Comparison of ENCODE assay signal across 8 cellular contexts in the genomic region with DNA sequence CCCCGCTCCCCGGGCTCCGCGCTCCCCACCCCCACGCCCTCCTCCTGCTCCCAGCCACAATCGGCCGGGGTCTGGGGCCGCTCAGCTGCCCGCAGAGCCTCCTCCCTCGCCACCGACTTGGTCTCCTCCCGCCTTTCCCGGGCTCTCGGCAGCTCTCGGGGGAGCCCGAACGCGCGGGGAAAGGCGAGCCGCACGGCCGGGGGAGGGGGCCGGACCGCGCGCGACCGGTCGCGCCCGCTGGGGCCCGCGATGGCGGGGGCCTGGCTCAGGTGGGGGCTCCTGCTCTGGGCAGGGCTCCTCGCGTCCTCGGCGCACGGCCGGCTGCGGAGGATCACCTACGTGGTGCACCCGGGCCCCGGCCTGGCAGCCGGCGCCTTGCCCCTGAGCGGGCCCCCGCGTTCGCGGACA. TPM values are rescaled to one million over a fixed set of nuclear protein-coding genes. Genes with fewer than 3 reads are reported as not detected.
DNase-seq lines count a peak whose midpoint lies in the region; ATAC-seq and TF ChIP-seq lines count a peak whose summit lies in the region.

No MANE protein-coding gene starts in this region.

- peaks cover 27% of the 10 kb centered on the region for H3K79me2 ChIP-seq in hepatocyte

- H4K20me1 ChIP-seq in hepatocyte (ENCODE audit: insufficient read depth, poor library complexity, severe bottlenecking): no peaks in the 10 kb centered on the region

- H3K4me1 ChIP-seq in hepatocyte (ENCODE audit: insufficient read depth): peaks cover 5% of the 10 kb centered on the region

- H3K27me3 ChIP-seq in hepatocyte: no peaks in the 10 kb centered on the region

- POLR2A ChIA-PET in naive thymus-derived CD8-positive, alpha-beta T cell (lab: Charles Lee): no interaction called here

- H3K4me1 Mint-ChIP-seq in activated T-cell treated with anti-CD3 and anti-CD28 coated beads, Interleukin-2, amount 50 U/mL, for 72 hours (ENCODE audit: low read depth): peaks cover 6% of the 10 kb centered on the region
- peaks cover 10% of the 10 kb centered on the region for H3K4me1 Mint-ChIP-seq in stimulated activated memory B cell treated with anti-CD40 and anti-IgM and Interleukin-4, amounts not matched to agents 10 μg/mL and 1 μg/mL and 100 μg/mL, for 72 hours
- peaks cover 0 to 12% (median 5%) of the 10 kb centered on the region in 4 donors for H3K4me1 Mint-ChIP-seq in naive thymus-derived CD8-positive, alpha-beta T cell

- H3K4me3 ChIP-seq in hepatocyte: peak overlapping the region; percentile 97

- peak overlapping the region in 1 of 2 donors; percentile 77 for H3K4me3 Mint-ChIP-seq in activated T-cell treated with anti-CD3 and anti-CD28 coated beads, Interleukin-2, amount 50 U/mL, for 72 hours
- peak overlapping the region; percentile 54 for H3K4me3 Mint-ChIP-seq in stimulated activated memory B cell treated with anti-CD40 and anti-IgM and Interleukin-4, amounts not matched to agents 10 μg/mL and 1 μg/mL and 100 μg/mL, for 72 hours
- peak overlapping the region in 1 of 10 donors; percentile 67 for H3K4me3 Mint-ChIP-seq in naive thymus-derived CD8-positive, alpha-beta T cell

- H3K9me3 ChIP-seq in hepatocyte (ENCODE audit: low read depth): no peaks in the 10 kb centered on the region

- peaks cover 0 to 4% of the 10 kb centered on the region in 2 donors for H3K9me3 Mint-ChIP-seq in activated T-cell treated with anti-CD3 and anti-CD28 coated beads, Interleukin-2, amount 50 U/mL, for 72 hours
- H3K9me3 Mint-ChIP-seq in stimulated activated memory B cell treated with anti-CD40 and anti-IgM and Interleukin-4, amounts not matched to agents 10 μg/mL and 1 μg/mL and 100 μg/mL, for 72 hours: no peaks in the 10 kb centered on the region
- H3K9me3 Mint-ChIP-seq in naive thymus-derived CD8-positive, alpha-beta T cell: peaks cover 0 to 2% (median 0%) of the 10 kb centered on the region in 9 donors

- H3K36me3 ChIP-seq in hepatocyte (replicated peaks; ENCODE audit: insufficient read depth, low read depth): no peaks in the 10 kb centered on the region

- no peaks in the 10 kb centered on the region for H3K9me2 ChIP-seq in hepatocyte (replicated peaks; ENCODE audit: insufficient read depth)

- H3K27ac ChIP-seq in hepatocyte: peak overlapping the region; percentile 96

- H3K27me3 Mint-ChIP-seq in activated T-cell treated with anti-CD3 and anti-CD28 coated beads, Interleukin-2, amount 50 U/mL, for 72 hours (ENCODE audit: low read depth): peaks cover 51% of the 10 kb centered on the region
- H3K27me3 Mint-ChIP-seq in stimulated activated memory B cell treated with anti-CD40 and anti-IgM and Interleukin-4, amounts not matched to agents 10 μg/mL and 1 μg/mL and 100 μg/mL, for 72 hours: peaks cover 28% of the 10 kb centered on the region
- peaks cover 8 to 38% (median 33%) of the 10 kb centered on the region in 5 donors for H3K27me3 Mint-ChIP-seq in naive thymus-derived CD8-positive, alpha-beta T cell

- H3K27ac Mint-ChIP-seq in activated T-cell treated with anti-CD3 and anti-CD28 coated beads, Interleukin-2, amount 50 U/mL, for 72 hours: no peak overlapping the region
- no peak overlapping the region for H3K27ac Mint-ChIP-seq in stimulated activated memory B cell treated with anti-CD40 and anti-IgM and Interleukin-4, amounts not matched to agents 10 μg/mL and 1 μg/mL and 100 μg/mL, for 72 hours
- no peak overlapping the region for H3K27ac Mint-ChIP-seq in naive thymus-derived CD8-positive, alpha-beta T cell

- no peak for TF ChIP-seq CTCF in hepatocyte (IDR thresholded peaks at IDR 0.05; ENCODE audit: poor library complexity)

- 0% methylated on average over 6 of the region's 52 CpGs for WGBS in hepatocyte (ENCODE audit: low lambda C conversion rate, missing lambda C conversion rate)

- H3K4me2 ChIP-seq in hepatocyte: peak overlapping the region; percentile 91

- peaks cover 0 to 1% of the 10 kb centered on the region in 2 donors for H3K36me3 Mint-ChIP-seq in activated T-cell treated with anti-CD3 and anti-CD28 coated beads, Interleukin-2, amount 50 U/mL, for 72 hours (ENCODE audit: insufficient read depth in 2 of 2)
- H3K36me3 Mint-ChIP-seq in stimulated activated memory B cell treated with anti-CD40 and anti-IgM and Interleukin-4, amounts not matched to agents 10 μg/mL and 1 μg/mL and 100 μg/mL, for 72 hours: no peaks in the 10 kb centered on the region
- H3K36me3 Mint-ChIP-seq in naive thymus-derived CD8-positive, alpha-beta T cell: peaks cover 0 to 2% (median 0%) of the 10 kb centered on the region in 3 donors

- peak; percentile 6 for DNase-seq in activated CD4-positive, alpha-beta T cell treated with anti-CD3 and anti-CD28 coated beads for 48 hours
- no peak for DNase-seq in activated CD4-positive, alpha-beta T cell treated with anti-CD3 and anti-CD28 coated beads for 1 hour
- DNase-seq in activated T-cell treated with anti-CD3 and anti-CD28 coated beads, Interleukin-2, amount 50 U/mL, for 72 hours: peak; percentile 14 to 32
- no peak for DNase-seq in hepatocyte (ENCODE audit: low spot score)
- DNase-seq in NCI-H1092 treated with DMSO at 0.1 percent for 48 hours (lab: John Stamatoyannopoulos, UW): no peak
- DNase-seq in naive thymus-derived CD8-positive, alpha-beta T cell: no peak

- H2AFZ ChIP-seq in hepatocyte: peak overlapping the region; percentile 57

- ATAC-seq in HG03045 (IDR thresholded peaks at IDR 0.05; ENCODE audit: unreplicated experiment): peak; percentile 27
- ATAC-seq in activated T-cell treated with anti-CD3 and anti-CD28 coated beads, Interleukin-2, amount 50 U/mL, for 72 hours (replicated peaks in 1 of 2): peak; percentile 30 to 32
- peak; percentile 37 for ATAC-seq in stimulated activated memory B cell treated with anti-CD40 and anti-IgM and Interleukin-4, amounts not matched to agents 10 μg/mL and 1 μg/mL and 100 μg/mL, for 72 hours
- no peak for ATAC-seq in naive thymus-derived CD8-positive, alpha-beta T cell

RNA-seq across cellular contexts. Expression of gene LTBP1, which starts 0.3 kb away (rescaled TPM):
- under 1 TPM; 0.50 to 0.67 TPM for total RNA-seq in activated T-cell treated with anti-CD3 and anti-CD28 coated beads, Interleukin-2, amount 50 U/mL, for 72 hours
- total RNA-seq in hepatocyte: 60.9 and 68.9 TPM in 2 replicates
- polyA plus RNA-seq in hepatocyte: 29.5 and 35.6 TPM in 2 replicates
- total RNA-seq in naive thymus-derived CD8-positive, alpha-beta T cell: not detected
- under 1 TPM in 1 of 3 donors, not detected in 2; 0.02 TPM for polyA plus RNA-seq in naive thymus-derived CD8-positive, alpha-beta T cell

Comparison
In these comparisons a context has a peak if more than half of its experiments do, and no peak if none do; other contexts are left out.
1. DNase-seq: peak in activated CD4-positive, alpha-beta T cell treated with anti-CD3 and anti-CD28 coated beads for 48 hours (single experiment) and activated T-cell treated with anti-CD3 and anti-CD28 coated beads, Interleukin-2, amount 50 U/mL, for 72 hours (2 of 2); none in activated CD4-positive, alpha-beta T cell treated with anti-CD3 and anti-CD28 coated beads for 1 hour (single experiment), hepatocyte (single experiment), NCI-H1092 treated with DMSO at 0.1 percent for 48 hours (single experiment) and naive thymus-derived CD8-positive, alpha-beta T cell (0 of 10).
2. ATAC-seq: peak in HG03045 (single experiment), activated T-cell treated with anti-CD3 and anti-CD28 coated beads, Interleukin-2, amount 50 U/mL, for 72 hours (2 of 2) and stimulated activated memory B cell treated with anti-CD40 and anti-IgM and Interleukin-4, amounts not matched to agents 10 μg/mL and 1 μg/mL and 100 μg/mL, for 72 hours (single experiment); none in naive thymus-derived CD8-positive, alpha-beta T cell (0 of 2).
3. RNA of gene LTBP1, which starts 0.3 kb away (total RNA-seq): 60.9 to 68.9 TPM in hepatocyte; 0.50 to 0.67 TPM in activated T-cell treated with anti-CD3 and anti-CD28 coated beads, Interleukin-2, amount 50 U/mL, for 72 hours and not detected in naive thymus-derived CD8-positive, alpha-beta T cell; every median in the first group is over 10 times any median in the second.